In the genomic region with DNA sequence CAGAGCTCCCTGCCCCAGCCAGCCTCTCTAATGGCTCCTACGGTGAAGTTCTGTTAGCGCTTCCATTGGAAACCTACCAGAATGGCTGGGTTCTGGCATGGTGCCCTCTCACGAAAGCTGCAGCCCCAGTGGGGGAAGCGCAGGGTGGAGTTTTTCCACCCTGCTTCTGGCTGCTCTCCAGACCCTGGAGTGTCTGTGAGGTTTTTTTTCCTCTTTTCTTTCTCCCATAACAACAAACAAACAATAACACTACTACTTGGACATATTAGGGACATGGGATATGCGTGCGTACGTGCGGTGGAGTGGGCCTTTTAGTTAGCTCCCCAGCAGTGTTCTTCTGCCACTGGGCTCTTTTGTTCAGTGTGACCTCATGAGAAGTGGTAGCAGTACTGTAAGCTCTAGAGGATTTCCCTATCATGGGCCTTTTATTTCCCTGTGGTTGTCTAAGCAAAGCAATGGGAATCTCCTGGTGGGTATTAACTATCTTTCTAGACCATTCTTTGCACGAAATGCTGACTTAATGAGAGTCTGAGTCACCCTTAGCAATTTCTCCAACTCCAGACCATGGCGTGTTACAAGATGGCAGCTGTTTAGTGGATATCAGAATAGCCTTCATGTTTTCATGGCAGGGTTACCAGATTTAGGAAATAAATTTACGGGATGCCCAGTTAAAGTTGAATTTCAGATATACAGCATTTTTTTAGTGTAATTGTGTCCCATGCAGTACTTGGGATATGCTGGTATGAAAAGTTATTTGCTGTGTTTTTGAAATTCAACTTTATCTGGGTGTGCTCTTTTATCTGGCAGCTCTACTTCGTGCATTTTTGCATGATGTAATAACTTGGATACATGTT, we compare ENCODE assay signal across 9 cellular contexts.
DNase-seq lines count a peak whose midpoint lies in the region; ATAC-seq, FAIRE-seq and TF ChIP-seq lines count a peak whose summit lies in the region.
"Had no signal": no experiment of that assay in that cellular context is flagged by ENCODE, and none has a peak within 500 bp of the region (broad histone marks: within the 10 kb centered on the region; RNA-seq: fewer than 3 reads in every experiment).

No MANE protein-coding gene starts in this region.

- no peaks in the 10 kb centered on the region for H3K27me3 ChIP-seq in MG63
- no peaks in the 10 kb centered on the region for H3K27me3 ChIP-seq in thyroid gland

- no peak for TF ChIP-seq POLR2A in thyroid gland (IDR thresholded peaks at IDR 0.05)

- H3K9me3 ChIP-seq in MG63, result no peaks in the 10 kb centered on the region
- H3K9me3 ChIP-seq in thyroid gland, result no peaks in the 10 kb centered on the region

- DNase-seq in MG63, result peak; percentile 85
- DNase-seq in astrocyte of the cerebellum (ENCODE audit: low read depth), result peak; percentile 90
- peak; percentile 37 for DNase-seq in kidney glomerular epithelial cell (lab: John Stamatoyannopoulos, UW)
- DNase-seq in thyroid gland, result peak; percentile 87 to 91
- no peak for DNase-seq in activated T-helper 1 cell treated with anti-CD3 and anti-CD28 coated beads, Interleukin-12 subunit alpha, Interleukin-12 subunit beta, Interleukin-2, Interleukin-4 antibody, amounts not matched to agents 30 ng/mL and 10 ng/mL and 1 ng/mL, durations not matched to agents 14 hours and 24 hours and 36 hours (ENCODE audit: low spot score)
- no peak for DNase-seq in GM19239 (ENCODE audit: insufficient read length, low spot score)

- no peak for ATAC-seq in GM19324 (IDR thresholded peaks at IDR 0.05; ENCODE audit: low FRiP score, unreplicated experiment)
- ATAC-seq in GM19035 (IDR thresholded peaks at IDR 0.05; ENCODE audit: unreplicated experiment), result no peak

- 26 to 31% methylated on average over 12 of the region's 12 CpGs for WGBS in thyroid gland, 2 donors

- H3K27ac Mint-ChIP-seq in activated T-helper 1 cell treated with anti-CD3 and anti-CD28 coated beads, Interleukin-12 subunit alpha, Interleukin-12 subunit beta, Interleukin-2, Interleukin-4 antibody, amounts not matched to agents 30 ng/mL and 10 ng/mL and 1 ng/mL, durations not matched to agents 14 hours and 24 hours and 36 hours, result no peak overlapping the region
- H3K27ac Mint-ChIP-seq: memory B cell had no signal

- H3K4me3 ChIP-seq in MG63 (no peak overlapping the region), astrocyte of the cerebellum (ENCODE audit: low read depth, low read length) (no peak overlapping the region), thyroid gland (replicated peaks in 1 of 3) (peak overlapping the region in 1 of 3 donors; percentile 5)

- no peak for TF ChIP-seq CTCF in astrocyte of the cerebellum (IDR thresholded peaks at IDR 0.05; ENCODE audit: low read depth, low read length, missing control alignments)
- no peak for TF ChIP-seq CTCF in thyroid gland (IDR thresholded peaks at IDR 0.05)

- no peak overlapping the region for H3K4me3 Mint-ChIP-seq in activated T-helper 1 cell treated with anti-CD3 and anti-CD28 coated beads, Interleukin-12 subunit alpha, Interleukin-12 subunit beta, Interleukin-2, Interleukin-4 antibody, amounts not matched to agents 30 ng/mL and 10 ng/mL and 1 ng/mL, durations not matched to agents 14 hours and 24 hours and 36 hours
- H3K4me3 Mint-ChIP-seq: memory B cell had no signal

- no peak for FAIRE-seq in GM19239 (lab: Jason Lieb, UNC)

- H3K27ac ChIP-seq in thyroid gland, result peak overlapping the region; percentile 77 to 80 (median 79)

- peaks cover 57 to 60% of the 10 kb centered on the region in 2 donors for H3K4me1 ChIP-seq in thyroid gland

- H3K9me3 Mint-ChIP-seq in activated T-helper 1 cell treated with anti-CD3 and anti-CD28 coated beads, Interleukin-12 subunit alpha, Interleukin-12 subunit beta, Interleukin-2, Interleukin-4 antibody, amounts not matched to agents 30 ng/mL and 10 ng/mL and 1 ng/mL, durations not matched to agents 14 hours and 24 hours and 36 hours, result peaks cover 22% of the 10 kb centered on the region

- H3K4me1 Mint-ChIP-seq in activated T-helper 1 cell treated with anti-CD3 and anti-CD28 coated beads, Interleukin-12 subunit alpha, Interleukin-12 subunit beta, Interleukin-2, Interleukin-4 antibody, amounts not matched to agents 30 ng/mL and 10 ng/mL and 1 ng/mL, durations not matched to agents 14 hours and 24 hours and 36 hours (ENCODE audit: low read depth), result no peaks in the 10 kb centered on the region
- H3K4me1 Mint-ChIP-seq: memory B cell had no signal

- H3K36me3 ChIP-seq in MG63, result peaks cover 15% of the 10 kb centered on the region
- no peaks in the 10 kb centered on the region for H3K36me3 ChIP-seq in thyroid gland

- intact Hi-C loops in thyroid gland (cut with DNase I), result no loop called here
- intact Hi-C loops in activated T-helper 1 cell treated with anti-CD3 and anti-CD28 coated beads, Interleukin-12 subunit alpha, Interleukin-12 subunit beta, Interleukin-2, Interleukin-4 antibody, amounts not matched to agents 30 ng/mL and 10 ng/mL and 1 ng/mL, durations not matched to agents 14 hours and 24 hours and 36 hours (cut with micrococcal nuclease), result no loop called here

- H3K27me3 Mint-ChIP-seq in activated T-helper 1 cell treated with anti-CD3 and anti-CD28 coated beads, Interleukin-12 subunit alpha, Interleukin-12 subunit beta, Interleukin-2, Interleukin-4 antibody, amounts not matched to agents 30 ng/mL and 10 ng/mL and 1 ng/mL, durations not matched to agents 14 hours and 24 hours and 36 hours (ENCODE audit: insufficient read depth), result no peaks in the 10 kb centered on the region
- H3K27me3 Mint-ChIP-seq: memory B cell had no signal

- H3K36me3 Mint-ChIP-seq in activated T-helper 1 cell treated with anti-CD3 and anti-CD28 coated beads, Interleukin-12 subunit alpha, Interleukin-12 subunit beta, Interleukin-2, Interleukin-4 antibody, amounts not matched to agents 30 ng/mL and 10 ng/mL and 1 ng/mL, durations not matched to agents 14 hours and 24 hours and 36 hours (ENCODE audit: low read depth), result peaks cover 15% of the 10 kb centered on the region

- in situ Hi-C loops in astrocyte of the cerebellum (cut with HindIII; ENCODE audit: low sequenced_read_pairs), result no loop called here

Comparison
In these comparisons a context has a peak if more than half of its experiments do, and no peak if none do; other contexts are left out.
1. DNase-seq: peak in MG63 (single experiment), astrocyte of the cerebellum (single experiment), kidney glomerular epithelial cell (single experiment) and thyroid gland (2 of 2); none in activated T-helper 1 cell treated with anti-CD3 and anti-CD28 coated beads, Interleukin-12 subunit alpha, Interleukin-12 subunit beta, Interleukin-2, Interleukin-4 antibody, amounts not matched to agents 30 ng/mL and 10 ng/mL and 1 ng/mL, durations not matched to agents 14 hours and 24 hours and 36 hours (single experiment) and GM19239 (single experiment).